ENCODE assay signal across 18 cellular contexts in the genomic region with DNA sequence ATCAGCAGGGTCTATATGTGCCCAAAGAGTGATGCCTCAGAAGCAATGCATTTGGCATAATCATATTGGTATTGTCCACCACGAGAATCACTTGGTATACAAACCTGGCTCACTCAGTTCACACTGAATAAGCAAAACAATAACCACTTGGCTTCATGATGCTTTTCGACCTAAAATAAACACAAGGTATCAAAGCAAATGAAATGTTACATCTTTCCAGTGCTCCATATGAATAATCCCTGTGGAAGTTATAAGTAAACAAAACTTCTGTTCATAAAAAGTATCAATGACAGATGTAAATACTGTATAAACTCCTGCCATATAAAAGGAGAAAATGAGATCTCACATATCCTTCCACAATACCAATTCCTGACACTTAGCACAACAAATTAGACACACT. TPM values are rescaled to one million over a fixed set of nuclear protein-coding genes. Genes with fewer than 3 reads are reported as not detected.
DNase-seq lines count a peak whose midpoint lies in the region; ATAC-seq and TF ChIP-seq lines count a peak whose summit lies in the region.
"Had no signal": no experiment of that assay in that cellular context is flagged by ENCODE, and none has a peak within 500 bp of the region (broad histone marks: within the 10 kb centered on the region; RNA-seq: fewer than 3 reads in every experiment).

No MANE protein-coding gene starts in this region.

- H3K4me2 ChIP-seq in PC-9: peak overlapping the region; percentile 66

- peak overlapping the region; percentile 18 to 53 for H3K27ac ChIP-seq in right atrium auricular region
- peak overlapping the region; percentile 96 for H3K27ac ChIP-seq in PC-9
- H3K27ac ChIP-seq in brain microvascular endothelial cell: peak overlapping the region; percentile 56
- H3K27ac ChIP-seq: pancreas had no signal

- POLR2A ChIA-PET in PC-9 (lab: Charles Lee; ENCODE audit: unreplicated experiment): no interaction called here

- no peaks in the 10 kb centered on the region for H3K27me3 Mint-ChIP-seq in stimulated activated memory B cell treated with anti-CD40 and anti-IgM and Interleukin-4, amounts not matched to agents 10 μg/mL and 1 μg/mL and 100 μg/mL, for 72 hours
- H3K27me3 Mint-ChIP-seq: B cell; stimulated activated naive B cell treated with anti-CD40 and anti-IgM and Interleukin-4, amounts not matched to agents 10 μg/mL and 1 μg/mL and 100 μg/mL, for 72 hours had no signal

- CTCF ChIA-PET in PC-9 (lab: Charles Lee): no interaction called here

- H3K36me3 ChIP-seq in right atrium auricular region: no peaks in the 10 kb centered on the region
- no peaks in the 10 kb centered on the region for H3K36me3 ChIP-seq in PC-9 (ENCODE audit: low read depth)
- H3K36me3 ChIP-seq in brain microvascular endothelial cell (replicated peaks): no peaks in the 10 kb centered on the region
- H3K36me3 ChIP-seq: pancreas, upper lobe of left lung had no signal

- H3K4me3 Mint-ChIP-seq in stimulated activated memory B cell treated with anti-CD40 and anti-IgM and Interleukin-4, amounts not matched to agents 10 μg/mL and 1 μg/mL and 100 μg/mL, for 72 hours: no peak overlapping the region
- H3K4me3 Mint-ChIP-seq: B cell; stimulated activated naive B cell treated with anti-CD40 and anti-IgM and Interleukin-4, amounts not matched to agents 10 μg/mL and 1 μg/mL and 100 μg/mL, for 72 hours had no signal

- no peak for ATAC-seq in stimulated activated memory B cell treated with anti-CD40 and anti-IgM and Interleukin-4, amounts not matched to agents 10 μg/mL and 1 μg/mL and 100 μg/mL, for 72 hours
- ATAC-seq in HG03571 (IDR thresholded peaks at IDR 0.05; ENCODE audit: unreplicated experiment) (no peak), GM21529 (IDR thresholded peaks at IDR 0.05; ENCODE audit: unreplicated experiment) (no peak)
- ATAC-seq: pancreas; stimulated activated naive B cell treated with anti-CD40 and anti-IgM and Interleukin-4, amounts not matched to agents 10 μg/mL and 1 μg/mL and 100 μg/mL, for 72 hours had no signal

- H3K36me3 Mint-ChIP-seq in stimulated activated memory B cell treated with anti-CD40 and anti-IgM and Interleukin-4, amounts not matched to agents 10 μg/mL and 1 μg/mL and 100 μg/mL, for 72 hours: no peaks in the 10 kb centered on the region
- H3K36me3 Mint-ChIP-seq: stimulated activated naive B cell treated with anti-CD40 and anti-IgM and Interleukin-4, amounts not matched to agents 10 μg/mL and 1 μg/mL and 100 μg/mL, for 72 hours had no signal

- no TSS peak for BruUV-seq in PC-9 (replicated peaks; lab: Mats Ljungman, UMichigan)

- intact Hi-C loops in cardiac septum (cut with DNase I) (no loop called here), PC-9 (cut with micrococcal nuclease; ENCODE audit: unreplicated experiment) (loop anchor here (5.0 kb wide), 1 partner anchor 180 kb away; no protein-coding TSS in a partner anchor)

- no peak for TF ChIP-seq CTCF in right atrium auricular region (IDR thresholded peaks at IDR 0.05)
- TF ChIP-seq CTCF in PC-9 (conservative IDR thresholded peaks at IDR 0.05): no peak
- no peak for TF ChIP-seq CTCF in brain microvascular endothelial cell (IDR thresholded peaks at IDR 0.05; ENCODE audit: low read depth, low read length, missing control alignments)

- no peaks in the 10 kb centered on the region for H3K9me2 ChIP-seq in PC-9 (ENCODE audit: insufficient read depth)

- H3K79me2 ChIP-seq in PC-9 (ENCODE audit: low read depth): no peaks in the 10 kb centered on the region

- H3K4me1 Mint-ChIP-seq in stimulated activated memory B cell treated with anti-CD40 and anti-IgM and Interleukin-4, amounts not matched to agents 10 μg/mL and 1 μg/mL and 100 μg/mL, for 72 hours: peaks cover 20% of the 10 kb centered on the region

- H3K9me3 ChIP-seq in right atrium auricular region (no peaks in the 10 kb centered on the region), PC-9 (ENCODE audit: insufficient read depth, low read depth) (no peaks in the 10 kb centered on the region)
- H3K9me3 ChIP-seq: pancreas, upper lobe of left lung had no signal

- H3K4me1 ChIP-seq in right atrium auricular region (no peaks in the 10 kb centered on the region), PC-9 (replicated peaks; ENCODE audit: insufficient read depth) (peaks cover 27% of the 10 kb centered on the region)
- H3K4me1 ChIP-seq: pancreas had no signal

- peaks cover 30% of the 10 kb centered on the region; the same call in 1 of the 2 replicates for H3F3A ChIP-seq in PC-9 (ENCODE audit: insufficient read depth, low read depth)

- H3K27me3 ChIP-seq in right atrium auricular region: no peaks in the 10 kb centered on the region
- no peaks in the 10 kb centered on the region for H3K27me3 ChIP-seq in PC-9 (ENCODE audit: insufficient read depth, low read depth)
- no peaks in the 10 kb centered on the region for H3K27me3 ChIP-seq in brain microvascular endothelial cell (replicated peaks)
- H3K27me3 ChIP-seq: upper lobe of left lung had no signal

- H4K20me1 ChIP-seq in PC-9 (ENCODE audit: insufficient read depth): no peaks in the 10 kb centered on the region

- DNase-seq in right atrium auricular region (ENCODE audit: low spot score): no peak
- DNase-seq in cardiac septum (ENCODE audit: low spot score): no peak
- DNase-seq in PC-9: no peak
- no peak for DNase-seq in brain microvascular endothelial cell
- no peak for DNase-seq in D341Med (ENCODE audit: low spot score)
- DNase-seq: DMS153; MM.1S; NCI-H187 treated with DMSO at 0.1 percent for 48 hours; pancreas; stimulated activated naive B cell treated with anti-CD40 and anti-IgM and Interleukin-4, amounts not matched to agents 10 μg/mL and 1 μg/mL and 100 μg/mL, for 72 hours; upper lobe of left lung had no signal

- H3K4me3 ChIP-seq in right atrium auricular region: no peak overlapping the region
- peak overlapping the region; percentile 41; the same call in 1 of the 2 replicates for H3K4me3 ChIP-seq in PC-9
- no peak overlapping the region for H3K4me3 ChIP-seq in brain microvascular endothelial cell (ENCODE audit: low read depth, low read length)
- H3K4me3 ChIP-seq: pancreas, skin epidermis, upper lobe of left lung had no signal

- peak overlapping the region; percentile 87 for H2AFZ ChIP-seq in PC-9

- peak overlapping the region; percentile 33 for H3K27ac Mint-ChIP-seq in stimulated activated memory B cell treated with anti-CD40 and anti-IgM and Interleukin-4, amounts not matched to agents 10 μg/mL and 1 μg/mL and 100 μg/mL, for 72 hours
- H3K27ac Mint-ChIP-seq: B cell had no signal

- in situ Hi-C loops in brain microvascular endothelial cell (cut with HindIII; ENCODE audit: low pct_ligation_motif_present, low sequenced_read_pairs): no loop called here

- no peaks in the 10 kb centered on the region for H3K9me3 Mint-ChIP-seq in stimulated activated memory B cell treated with anti-CD40 and anti-IgM and Interleukin-4, amounts not matched to agents 10 μg/mL and 1 μg/mL and 100 μg/mL, for 72 hours

RNA-seq across cellular contexts. Expression of gene EBLN1, which starts 29.8 kb away (rescaled TPM):
- total RNA-seq in right atrium auricular region: not detected
- not detected for total RNA-seq in cardiac septum
- total RNA-seq in PC-9 (2021): not detected in 2 replicates
- total RNA-seq: B cell, H4, NCI-H460, pancreas, upper lobe of left lung had no signal

Comparison
In these comparisons a context has a peak if more than half of its experiments do, and no peak if none do; other contexts are left out.
1. H3K27ac ChIP-seq: peak in every context shown above with its lines; median percentile 96 in PC-9; 56 in brain microvascular endothelial cell; 36 in right atrium auricular region.